ENCODE assay signal across 8 cellular contexts in genomic region chr4:142406051-142406549, GRCh38.
A peak's percentile ranks its signal among the peaks of the same experiment; 100 is the strongest.
DNase-seq lines count a peak whose midpoint lies in the region; ATAC-seq, FAIRE-seq and TF ChIP-seq lines count a peak whose summit lies in the region.

No MANE protein-coding gene starts in this region.

- POLR2A ChIA-PET in A549 (lab: Yijun Ruan, JAX), result interaction anchor here (1.1 kb wide), 2 partner anchors 27 to 161 kb away, joined by 3 read pairs; no protein-coding TSS in a partner anchor
- POLR2A ChIA-PET in HEK293 (lab: Yijun Ruan, JAX), result no interaction called here
- POLR2A ChIA-PET in activated CD8-positive, alpha-beta T cell treated with anti-CD3 and anti-CD28 coated beads, Interleukin-2, amount 10 ng/mL, durations not matched to agents 7 days and 5 days (lab: Charles Lee), result interaction anchor here (0.8 to 7.7 kb wide), 11 partner anchors 10 to 298 kb away, joined by 3 to 106 read pairs (median 6); no protein-coding TSS in a partner anchor

- ATAC-seq in A549 (peak in 1 of 2 experiments; percentile 51; a peak in 3 of 6 replicates), HG03139 (IDR thresholded peaks at IDR 0.05; ENCODE audit: unreplicated experiment) (no peak)
- peak; percentile 14 for ATAC-seq in activated CD8-positive, alpha-beta T cell treated with anti-CD3 and anti-CD28 coated beads, Interleukin-2, amount 10 ng/mL, durations not matched to agents 7 days and 5 days

- peak overlapping the region; percentile 97 for H3K27ac Mint-ChIP-seq in activated CD8-positive, alpha-beta T cell treated with anti-CD3 and anti-CD28 coated beads, Interleukin-2, amount 10 ng/mL, durations not matched to agents 7 days and 5 days

- H3K36me3 Mint-ChIP-seq in activated CD8-positive, alpha-beta T cell treated with anti-CD3 and anti-CD28 coated beads, Interleukin-2, amount 10 ng/mL, durations not matched to agents 7 days and 5 days (ENCODE audit: low read depth), result peaks cover 21% of the 10 kb centered on the region

- no peak for FAIRE-seq in A549 (lab: Jason Lieb, UNC)

- H3K4me3 ChIP-seq in A549 (peak overlapping the region; percentile 45; the same call in 2 of the 3 replicates), HEK293 (ENCODE audit: low read depth, low read length) (no peak overlapping the region)

- peaks cover 67% of the 10 kb centered on the region for H3K4me1 Mint-ChIP-seq in activated CD8-positive, alpha-beta T cell treated with anti-CD3 and anti-CD28 coated beads, Interleukin-2, amount 10 ng/mL, durations not matched to agents 7 days and 5 days (ENCODE audit: low read depth)

- H3K9me3 ChIP-seq in A549 (no peaks in the 10 kb centered on the region), HEK293 (ENCODE audit: control insufficient read depth, insufficient read depth, low read depth, low read length) (no peaks in the 10 kb centered on the region)

- H3K27me3 Mint-ChIP-seq in activated CD8-positive, alpha-beta T cell treated with anti-CD3 and anti-CD28 coated beads, Interleukin-2, amount 10 ng/mL, durations not matched to agents 7 days and 5 days (ENCODE audit: low read depth), result no peaks in the 10 kb centered on the region

- peak overlapping the region; percentile 91 to 94 for H3K27ac ChIP-seq in A549
- H3K27ac ChIP-seq in HEK293 (ENCODE audit: extremely low read depth, low read depth, low read length), result peak overlapping the region; percentile 90

- peak overlapping the region; percentile 96 for H3K4me2 ChIP-seq in A549

- TF ChIP-seq CTCF in A549 (IDR thresholded peaks at IDR 0.05) (no peak), HEK293 (tag by site-specific recombination; IDR thresholded peaks at IDR 0.05) (no peak)

- WGBS in A549 (ENCODE audit: missing lambda C conversion rate), result 38% methylated on average over 5 of the region's 5 CpGs

- H3K9me3 Mint-ChIP-seq in activated CD8-positive, alpha-beta T cell treated with anti-CD3 and anti-CD28 coated beads, Interleukin-2, amount 10 ng/mL, durations not matched to agents 7 days and 5 days (ENCODE audit: insufficient read depth), result no peaks in the 10 kb centered on the region

- peaks cover 55% of the 10 kb centered on the region for H3K4me1 ChIP-seq in A549
- H3K4me1 ChIP-seq in HEK293 (ENCODE audit: control insufficient read depth, insufficient read depth, low read length), result peaks cover 8% of the 10 kb centered on the region; the same call in 1 of the 2 replicates

- TF ChIP-seq RAD21 in A549 (conservative IDR thresholded peaks at IDR 0.05 in 1 of 2, IDR thresholded peaks at IDR 0.05 in 1 of 2), result no peak

- TF ChIP-seq EP300 in A549 (IDR thresholded peaks at IDR 0.05), result no peak

- no peak for TF ChIP-seq POLR2A in A549 (IDR thresholded peaks at IDR 0.05; ENCODE audit: low read length)

- DNase-seq in A549 (ENCODE audit: low read depth in 1 of 2, low spot score in 1 of 2) (peak in 1 of 2 experiments; percentile 40), islet precursor cell (peak; percentile 80), DMS114 treated with DMSO at 0.1 percent for 48 hours (lab: John Stamatoyannopoulos, UW; ENCODE audit: unreplicated experiment) (no peak), NCI-H510A (lab: John Stamatoyannopoulos, UW) (no peak)
- no peak for DNase-seq in activated CD8-positive, alpha-beta T cell treated with anti-CD3 and anti-CD28 coated beads, Interleukin-2, amount 10 ng/mL, durations not matched to agents 7 days and 5 days
- DNase-seq in effector CD8-positive, alpha-beta T cell (lab: John Stamatoyannopoulos, UW), result no peak

- no peaks in the 10 kb centered on the region for H3K36me3 ChIP-seq in HEK293 (ENCODE audit: control insufficient read depth in 2 of 2, insufficient read depth in 1 of 2, low read length in 2 of 2)

- CTCF ChIA-PET in A549 (lab: Yijun Ruan, JAX) (interaction anchor here (1.0 kb wide), 1 partner anchor 53 kb away, joined by 3 read pairs; no protein-coding TSS in a partner anchor), HEK293 (lab: Yijun Ruan, JAX) (interaction anchor here (1.4 kb wide), 1 partner anchor 22 kb away, joined by 3 read pairs; no protein-coding TSS in a partner anchor)
- CTCF ChIA-PET in activated CD8-positive, alpha-beta T cell treated with anti-CD3 and anti-CD28 coated beads, Interleukin-2, amount 10 ng/mL, durations not matched to agents 7 days and 5 days (lab: Charles Lee), result interaction anchor here (1.1 to 13.6 kb wide), 10 partner anchors 8 to 279 kb away, joined by 3 to 157 read pairs (median 6); no protein-coding TSS in a partner anchor

- peak overlapping the region; percentile 92 for H3K4me3 Mint-ChIP-seq in activated CD8-positive, alpha-beta T cell treated with anti-CD3 and anti-CD28 coated beads, Interleukin-2, amount 10 ng/mL, durations not matched to agents 7 days and 5 days

TF ChIP-seq in A549, 52 proteins besides CTCF, POLR2A, EP300 and RAD21 (continues in another document):
- no peak for TF ChIP-seq ZFP36 (IDR thresholded peaks at IDR 0.05; ENCODE audit: borderline replicate concordance, partially characterized antibody)
- no peak for TF ChIP-seq MAZ (IDR thresholded peaks at IDR 0.05; ENCODE audit: borderline replicate concordance, low read depth, low read length)
- no peak for TF ChIP-seq BCL3 (IDR thresholded peaks at IDR 0.05)
- TF ChIP-seq NPAS2 (CRISPR knock-in tag; IDR thresholded peaks at IDR 0.05; ENCODE audit: borderline replicate concordance), result no peak
- TF ChIP-seq BHLHE40 (IDR thresholded peaks at IDR 0.05; ENCODE audit: low read depth, low read length), result no peak
- TF ChIP-seq HOXB5 (CRISPR knock-in tag; IDR thresholded peaks at IDR 0.05), result no peak
- no peak for TF ChIP-seq PBX3 (IDR thresholded peaks at IDR 0.05)
- TF ChIP-seq HOXA7 (CRISPR knock-in tag; IDR thresholded peaks at IDR 0.05), result no peak
- TF ChIP-seq RARB (CRISPR knock-in tag; IDR thresholded peaks at IDR 0.05), result no peak
- no peak for TF ChIP-seq NR3C1 (IDR thresholded peaks at IDR 0.05)
- TF ChIP-seq HEYL (CRISPR knock-in tag; IDR thresholded peaks at IDR 0.05), result no peak

TF ChIP-seq in HEK293, 187 proteins besides CTCF, POLR2A, EP300 and RAD21:
- no peak for TF ChIP-seq ZBTB17 (tag by site-specific recombination; IDR thresholded peaks at IDR 0.05)
- TF ChIP-seq PRDM1 (tag by site-specific recombination; IDR thresholded peaks at IDR 0.05), result peak; percentile 38; the same call in 1 of the 2 replicates
- TF ChIP-seq ATF2 (tag by site-specific recombination; IDR thresholded peaks at IDR 0.05; ENCODE audit: low read depth), result no peak
